ENCODE assay signal across 1 cellular context in genomic region chr11:26987726-26988125, GRCh38.
TF ChIP-seq lines count a peak whose summit lies in the region.

No MANE protein-coding gene starts in this region.

TF ChIP-seq in HepG2, 621 proteins besides CTCF, POLR2A, EP300 and RAD21 (continued from another document):
- no peak for TF ChIP-seq PATZ1 (CRISPR knock-in tag; IDR thresholded peaks at IDR 0.05)
- no peak for TF ChIP-seq RXRB (CRISPR knock-in tag; IDR thresholded peaks at IDR 0.05; ENCODE audit: borderline replicate concordance)
- no peak for TF ChIP-seq ZNF501 (CRISPR knock-in tag; IDR thresholded peaks at IDR 0.05)
- no peak for TF ChIP-seq DMTF1 (CRISPR knock-in tag; IDR thresholded peaks at IDR 0.05)
- no peak for TF ChIP-seq NFATC3 (CRISPR knock-in tag; IDR thresholded peaks at IDR 0.05)
- TF ChIP-seq ZBTB3 (CRISPR knock-in tag; IDR thresholded peaks at IDR 0.05; ENCODE audit: borderline replicate concordance, low read depth): no peak
- TF ChIP-seq ZNF614 (CRISPR knock-in tag; IDR thresholded peaks at IDR 0.05; ENCODE audit: borderline replicate concordance): no peak
- no peak for TF ChIP-seq LCORL (IDR thresholded peaks at IDR 0.05)
- TF ChIP-seq LCORL (CRISPR knock-in tag; IDR thresholded peaks at IDR 0.05): no peak
- TF ChIP-seq REPIN1 (CRISPR knock-in tag; IDR thresholded peaks at IDR 0.05; ENCODE audit: borderline replicate concordance, low read depth): no peak
- no peak for TF ChIP-seq ZNF510 (CRISPR knock-in tag; IDR thresholded peaks at IDR 0.05; ENCODE audit: low read depth)
TF ChIP-seq in HepG2: peak in this region for 0.
